ENCODE assay signal across 13 cellular contexts in genomic region chr4:46390353-46391058, GRCh38. TPM values are rescaled to one million over a fixed set of nuclear protein-coding genes. Genes with fewer than 3 reads are reported as not detected.
DNase-seq lines count a peak whose midpoint lies in the region; ATAC-seq, FAIRE-seq and TF ChIP-seq lines count a peak whose summit lies in the region.
"Had no signal": no experiment of that assay in that cellular context is flagged by ENCODE, and none has a peak within 500 bp of the region (broad histone marks: within the 10 kb centered on the region; RNA-seq: fewer than 3 reads in every experiment).

No MANE protein-coding gene starts in this region.

- H3K36me3 Mint-ChIP-seq in MCF 10A (ENCODE audit: insufficient read depth, unreplicated experiment) (no peaks in the 10 kb centered on the region), natural killer cell (peaks cover 13% of the 10 kb centered on the region)

- no TSS peak for BruUV-seq in MCF 10A (replicated peaks; lab: Mats Ljungman, UMichigan)

- H3K9me3 ChIP-seq in iPS-18c (ENCODE audit: control insufficient read depth, insufficient read depth, low read length), result no peaks in the 10 kb centered on the region
- H3K9me3 ChIP-seq: neutrophil had no signal

- peak overlapping the region; percentile 61 for H3K4me3 ChIP-seq in iPS-18c (ENCODE audit: insufficient read depth, low read depth, low read length)

- ATAC-seq in sciatic nerve, result peak; percentile 36
- no peak for ATAC-seq in natural killer cell

- H3K4me1 Mint-ChIP-seq in MCF 10A (ENCODE audit: insufficient read depth, unreplicated experiment) (peaks cover 19% of the 10 kb centered on the region), natural killer cell (no peaks in the 10 kb centered on the region)

- FAIRE-seq in HTR-8/SVneo (lab: Jason Lieb, UNC), result no peak
- FAIRE-seq: GM18507 had no signal

- CTCF ChIA-PET in MCF 10A (lab: Yijun Ruan, JAX), result interaction anchor here (0.6 to 0.8 kb wide), 2 partner anchors 258 to 837 kb away, joined by 3 to 4 read pairs; no protein-coding TSS in a partner anchor

- intact Hi-C loops in MCF 10A (cut with micrococcal nuclease), result no loop called here
- intact Hi-C loops in sciatic nerve (cut with DNase I), result no loop called here
- intact Hi-C loops in natural killer cell (cut with micrococcal nuclease), result no loop called here

- H3K9me3 Mint-ChIP-seq in MCF 10A (ENCODE audit: unreplicated experiment), result no peaks in the 10 kb centered on the region
- H3K9me3 Mint-ChIP-seq in natural killer cell, result peaks cover 4 to 11% of the 10 kb centered on the region in 2 donors
- H3K9me3 Mint-ChIP-seq: activated naive CD4-positive, alpha-beta T cell treated with anti-CD3 and anti-CD28 coated beads for 36 hours had no signal

- H3K27ac Mint-ChIP-seq in MCF 10A (ENCODE audit: low read depth, unreplicated experiment) (no peak overlapping the region), natural killer cell (no peak overlapping the region)
- H3K27ac Mint-ChIP-seq: activated naive CD4-positive, alpha-beta T cell treated with anti-CD3 and anti-CD28 coated beads for 36 hours had no signal

- H3K27me3 Mint-ChIP-seq in MCF 10A (ENCODE audit: insufficient read depth, unreplicated experiment) (peaks cover 12% of the 10 kb centered on the region), natural killer cell (ENCODE audit: low read depth in 2 of 2) (peaks cover 20 to 33% of the 10 kb centered on the region in 2 donors)

- DNase-seq in HTR-8/SVneo (ENCODE audit: insufficient read length, low spot score), result peak; percentile 5
- DNase-seq in MCF 10A (ENCODE audit: unreplicated experiment), result peak; percentile 11
- DNase-seq in sciatic nerve (ENCODE audit: low spot score), result peak; percentile 54
- DNase-seq in natural killer cell, result no peak
- no peak for DNase-seq in SIG-M5 treated with dmso at 0.1 percent for 504 hours (lab: John Stamatoyannopoulos, UW; ENCODE audit: unreplicated experiment)
- no peak for DNase-seq in pons (ENCODE audit: low spot score)
- DNase-seq in activated CD4-positive, CD25-positive, alpha-beta regulatory T cell (lab: John Stamatoyannopoulos, UW), result no peak
- DNase-seq: activated CD4-positive, CD25-positive, alpha-beta regulatory T cell treated with anti-CD3 and anti-CD28 coated beads, Interleukin-2, amount 50 U/mL, for 72 hours; activated naive CD4-positive, alpha-beta T cell treated with anti-CD3 and anti-CD28 coated beads for 36 hours; NCI-H146 had no signal

- H3K4me3 Mint-ChIP-seq in MCF 10A (ENCODE audit: unreplicated experiment), result peak overlapping the region; percentile 95
- no peak overlapping the region for H3K4me3 Mint-ChIP-seq in natural killer cell

- POLR2A ChIA-PET in MCF 10A (lab: Yijun Ruan, JAX), result interaction anchor here (0.7 kb wide), 1 partner anchor 16 kb away, joined by 3 read pairs; no protein-coding TSS in a partner anchor

- no peak for TF ChIP-seq CTCF in MCF 10A (IDR thresholded peaks at IDR 0.05; ENCODE audit: unreplicated experiment)
- no peak for TF ChIP-seq CTCF in natural killer cell (IDR thresholded peaks at IDR 0.05)

RNA-seq across cellular contexts. Expression of gene GABRA2, which starts 0.6 kb away (rescaled TPM):
- total RNA-seq in MCF 10A (2022) (2.2 and 2.5 TPM in 2 replicates), sciatic nerve (15.2 TPM), natural killer cell (not detected)
- total RNA-seq: activated naive CD4-positive, alpha-beta T cell treated with anti-CD3 and anti-CD28 coated beads for 36 hours had no signal

Comparison
In these comparisons a context has a peak if more than half of its experiments do, and no peak if none do; other contexts are left out.
1. DNase-seq: peak in HTR-8/SVneo (single experiment), MCF 10A (single experiment) and sciatic nerve (single experiment); none in natural killer cell (single experiment), SIG-M5 treated with dmso at 0.1 percent for 504 hours (single experiment), pons (single experiment) and activated CD4-positive, CD25-positive, alpha-beta regulatory T cell (0 of 4).